In the genomic region with DNA sequence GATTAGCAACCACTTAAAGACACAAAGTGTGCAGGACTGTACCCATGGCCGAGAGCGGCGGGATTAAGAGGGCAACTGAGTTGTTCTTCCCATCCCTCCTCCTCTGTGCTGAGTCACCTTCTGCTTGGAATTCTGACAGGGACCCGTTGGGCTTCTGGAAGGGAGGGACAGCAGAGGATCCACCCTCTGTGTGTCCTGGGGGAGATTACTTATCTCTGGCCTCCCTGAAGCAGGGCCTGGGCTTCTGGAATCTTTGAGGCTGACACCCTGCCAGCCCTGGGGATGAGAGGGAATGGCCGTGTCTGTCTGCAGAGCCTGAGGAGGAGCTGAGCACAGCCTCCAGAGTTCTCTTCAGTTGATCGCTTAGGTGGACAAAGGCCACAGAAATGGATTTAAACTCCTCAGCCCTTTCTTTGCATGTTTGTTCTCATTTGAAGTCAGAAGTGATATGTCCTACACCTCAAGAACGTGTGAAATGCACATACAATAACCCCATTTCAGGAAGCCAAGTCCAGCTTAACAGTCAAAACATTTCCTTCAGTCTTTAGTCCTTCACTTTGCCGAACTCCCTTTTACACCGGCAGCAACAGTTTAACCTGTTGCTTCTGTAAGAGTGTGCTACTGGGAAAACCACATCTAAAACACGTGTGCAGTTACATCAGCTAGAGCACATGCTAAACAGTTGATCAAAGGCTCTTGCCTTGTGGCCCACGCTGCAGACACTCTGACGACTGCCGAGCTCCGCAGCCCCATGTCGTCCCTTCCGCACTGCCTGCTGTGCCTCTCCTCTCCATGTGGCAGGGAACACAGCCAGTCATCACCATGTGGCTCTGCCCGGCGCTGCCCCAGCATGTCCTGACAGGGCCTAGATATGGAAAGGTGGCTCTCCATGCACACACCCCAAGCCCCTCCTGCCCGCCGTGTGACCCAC, we compare ENCODE assay signal across 10 cellular contexts. TPM values are rescaled to one million over a fixed set of nuclear protein-coding genes. Genes with fewer than 3 reads are reported as not detected.
DNase-seq lines count a peak whose midpoint lies in the region; TF ChIP-seq lines count a peak whose summit lies in the region.
"Had no signal": no experiment of that assay in that cellular context is flagged by ENCODE, and none has a peak within 500 bp of the region (broad histone marks: within the 10 kb centered on the region; RNA-seq: fewer than 3 reads in every experiment).

No MANE protein-coding gene starts in this region.

- H3K27me3 ChIP-seq in Caco-2 (replicated peaks; ENCODE audit: control insufficient read depth, insufficient read depth, low read length), result no peaks in the 10 kb centered on the region

- H3K9me3 ChIP-seq in Caco-2, result no peaks in the 10 kb centered on the region

- H3K27me3 Mint-ChIP-seq in Caco-2 (ENCODE audit: insufficient read depth, unreplicated experiment), result peaks cover 28% of the 10 kb centered on the region

- no TSS peak for BruUV-seq in Caco-2 (replicated peaks; lab: Mats Ljungman, UMichigan)

- H3K27ac Mint-ChIP-seq in Caco-2 (ENCODE audit: unreplicated experiment), result no peak overlapping the region

- H3K9me3 Mint-ChIP-seq in Caco-2 (ENCODE audit: unreplicated experiment), result no peaks in the 10 kb centered on the region

- CTCF ChIA-PET in Caco-2 (lab: Charles Lee), result no interaction called here

- DNase-seq in Jurkat, Clone E6-1 (ENCODE audit: low read depth, low spot score), result peak; percentile 99
- DNase-seq in activated CD8-positive, alpha-beta memory T cell treated with anti-CD3 and anti-CD28 coated beads, Interleukin-2, amount 50 U/mL, for 24 hours (ENCODE audit: extremely low read depth), result peak; percentile 61
- DNase-seq in fibroblast of the aortic adventitia (ENCODE audit: low read depth) (peak; percentile 0), amniotic stem cell (lab: John Stamatoyannopoulos, UW) (no peak), Ammon's horn (ENCODE audit: low spot score) (no peak), Caco-2 (no peak), SKM-1 (lab: John Stamatoyannopoulos, UW; ENCODE audit: unreplicated experiment) (no peak)
- DNase-seq in stimulated activated CD8-positive, alpha-beta memory T cell treated with anti-CD3 and anti-CD28 coated beads, Interleukin-12 subunit alpha, Interleukin-12 subunit beta, amount 100 ng/mL, for 24 hours (ENCODE audit: extremely low read depth), result peak; percentile 55
- DNase-seq: dermis blood vessel endothelial cell, NCI-H446 treated with DMSO at 0.1 percent for 48 hours had no signal

- intact Hi-C loops in Caco-2 (cut with micrococcal nuclease; ENCODE audit: unreplicated experiment), result no loop called here

- no peaks in the 10 kb centered on the region for H3K36me3 Mint-ChIP-seq in Caco-2 (ENCODE audit: insufficient read depth, unreplicated experiment)

- H3K4me1 ChIP-seq in Caco-2, result no peaks in the 10 kb centered on the region

- H3K36me3 ChIP-seq in Caco-2 (ENCODE audit: control insufficient read depth, insufficient read depth, low read length), result no peaks in the 10 kb centered on the region

- H3K4me3 Mint-ChIP-seq in Caco-2 (ENCODE audit: unreplicated experiment), result no peak overlapping the region

- H3K4me1 Mint-ChIP-seq in Caco-2 (ENCODE audit: low read depth, unreplicated experiment), result no peaks in the 10 kb centered on the region

- peak overlapping the region; percentile 37 for H3K4me3 ChIP-seq in Jurkat, Clone E6-1 (ENCODE audit: low read length)
- H3K4me3 ChIP-seq in fibroblast of the aortic adventitia (ENCODE audit: low read depth, low read length), result no peak overlapping the region
- H3K4me3 ChIP-seq in Caco-2 (ENCODE audit: low read depth, low read length), result no peak overlapping the region

- POLR2A ChIA-PET in Caco-2 (lab: Charles Lee), result no interaction called here

- no peak for TF ChIP-seq CTCF in fibroblast of the aortic adventitia (IDR thresholded peaks at IDR 0.05; ENCODE audit: insufficient read depth, low read length)
- TF ChIP-seq CTCF in Caco-2 (IDR thresholded peaks at IDR 0.05; ENCODE audit: insufficient read depth in 1 of 2, low read depth in 1 of 2, low read length in 1 of 2, severe bottlenecking in 1 of 2, unreplicated experiment in 1 of 2), result no peak

RNA-seq across cellular contexts. Expression of a gene that starts 55.7 kb away (rescaled TPM):
- 144 TPM for polyA plus RNA-seq in Jurkat, Clone E6-1 (2012; ENCODE audit: insufficient read depth, insufficient read length)
- total RNA-seq in fibroblast of the aortic adventitia (ENCODE audit: low replicate concordance) (not detected in 2 replicates), Caco-2 (2022) (not detected in 2 replicates)

Comparison
In these comparisons a context has a peak if more than half of its experiments do, and no peak if none do; other contexts are left out.
1. DNase-seq: peak in Jurkat, Clone E6-1 (single experiment), activated CD8-positive, alpha-beta memory T cell treated with anti-CD3 and anti-CD28 coated beads, Interleukin-2, amount 50 U/mL, for 24 hours (single experiment), fibroblast of the aortic adventitia (single experiment) and stimulated activated CD8-positive, alpha-beta memory T cell treated with anti-CD3 and anti-CD28 coated beads, Interleukin-12 subunit alpha, Interleukin-12 subunit beta, amount 100 ng/mL, for 24 hours (single experiment); none in amniotic stem cell (single experiment), Ammon's horn (single experiment), Caco-2 (0 of 2) and SKM-1 (single experiment).